In the genomic region with DNA sequence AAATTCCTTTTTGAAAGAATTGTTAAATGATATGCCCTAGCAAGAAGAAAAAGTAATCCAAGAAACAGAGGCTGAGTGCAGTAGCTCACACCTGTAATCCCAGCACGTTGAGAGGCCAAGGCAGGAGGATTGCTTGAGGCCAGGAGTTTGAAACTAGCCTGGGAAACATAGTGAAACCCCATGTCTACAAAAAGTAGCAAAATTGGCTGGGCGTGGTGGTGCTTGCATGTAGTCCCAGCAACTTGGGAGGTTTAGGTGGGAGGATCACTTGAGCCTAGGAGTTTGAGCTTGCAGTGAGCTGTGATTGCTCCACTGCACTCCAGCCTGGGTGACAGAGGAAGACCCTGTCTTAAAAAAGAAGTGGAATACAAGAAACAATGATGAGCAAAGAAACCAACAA, we compare ENCODE assay signal across 1 cellular context.
TF ChIP-seq lines count a peak whose summit lies in the region.

No MANE protein-coding gene starts in this region.

TF ChIP-seq in HepG2, 621 proteins besides CTCF, POLR2A, EP300 and RAD21 (continued from another document):
- TF ChIP-seq, protein P1, sequence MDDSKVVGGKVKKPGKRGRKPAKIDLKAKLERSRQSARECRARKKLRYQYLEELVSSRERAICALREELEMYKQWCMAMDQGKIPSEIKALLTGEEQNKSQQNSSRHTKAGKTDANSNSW (CRISPR knock-in tag; IDR thresholded peaks at IDR 0.05; ENCODE audit: borderline replicate concordance): no peak
- TF ChIP-seq MTA3 (CRISPR knock-in tag; IDR thresholded peaks at IDR 0.05): no peak
- no peak for TF ChIP-seq CCDC6 (CRISPR knock-in tag; IDR thresholded peaks at IDR 0.05)
- TF ChIP-seq ZNF772 (CRISPR knock-in tag; IDR thresholded peaks at IDR 0.05): no peak
- TF ChIP-seq KDM5A (IDR thresholded peaks at IDR 0.05; ENCODE audit: borderline replicate concordance, low read length): no peak
TF ChIP-seq in HepG2: peak in this region for 0.
